8 cellular contexts compared by ENCODE assay signal in genomic region chr2:223944704-223945531, GRCh38. TPM values are rescaled to one million over a fixed set of nuclear protein-coding genes. Genes with fewer than 3 reads are reported as not detected.
A peak's percentile ranks its signal among the peaks of the same experiment; 100 is the strongest.
DNase-seq lines count a peak whose midpoint lies in the region; ATAC-seq and TF ChIP-seq lines count a peak whose summit lies in the region.

Gene WDFY1, minus strand, starts transcription at chr2:223945335. Its CDS starts 51 bp downstream, at chr2:223945284.

- peak; percentile 47 to 63 for TF ChIP-seq RAD21 in liver (IDR thresholded peaks at IDR 0.05)

- no peaks in the 10 kb centered on the region for H3K36me3 ChIP-seq in liver (ENCODE audit: control insufficient read depth in 4 of 4, insufficient read depth in 3 of 4, low read depth in 1 of 4, low read length in 3 of 4)

- peak within 1 kb of the TSS; percentile 83 to 92 for H3K27ac ChIP-seq in liver (ENCODE audit: low read depth in 1 of 2, low read length in 2 of 2)

- H3K9ac ChIP-seq in liver (ENCODE audit: low read depth in 1 of 2, low read length in 2 of 2), result peak within 1 kb of the TSS; percentile 80 to 88

- WGBS in liver, result under 1% methylated on average over 87 of the region's 87 CpGs

- peak within 1 kb of the TSS; percentile 85 to 95 (median 91) for H3K4me3 ChIP-seq in liver (ENCODE audit: low read depth in 1 of 3, low read length in 3 of 3)

- peaks cover 0 to 19% (median 9%) of the 10 kb centered on the region in 4 donors for H3K4me1 ChIP-seq in liver (ENCODE audit: control insufficient read depth in 4 of 4, insufficient read depth in 4 of 4, low read length in 3 of 4)

- H3K9me3 ChIP-seq in liver (ENCODE audit: control insufficient read depth in 4 of 4, low read length in 3 of 4), result no peaks in the 10 kb centered on the region

- H3K27me3 ChIP-seq in liver (ENCODE audit: control insufficient read depth in 4 of 4, insufficient read depth in 4 of 4, low read length in 3 of 4), result no peaks in the 10 kb centered on the region

- ATAC-seq in GM19328 (IDR thresholded peaks at IDR 0.05; ENCODE audit: unreplicated experiment) (peak; percentile 74), HG03460 (IDR thresholded peaks at IDR 0.05; ENCODE audit: unreplicated experiment) (peak; percentile 78)

- DNase-seq in C1 segment of cervical spinal cord (lab: John Stamatoyannopoulos, UW) (peak in 13 of 14 donors; percentile 43 to 90 (median 80)), NCI-H748 (lab: John Stamatoyannopoulos, UW; ENCODE audit: unreplicated experiment) (peak; percentile 91), dermis blood vessel endothelial cell (peak; percentile 93)
- peak; percentile 65 to 70 for DNase-seq in activated CD4-positive, alpha-beta T cell treated with anti-CD3 and anti-CD28 coated beads, Interleukin-2, amount 50 U/mL, for 4 hours
- peak; percentile 83 for DNase-seq in stimulated activated CD4-positive, alpha-beta T cell treated with anti-CD3 and anti-CD28 coated beads, Interleukin-4, amount 100 ng/mL, for 1 hour

- TF ChIP-seq CTCF in liver (IDR thresholded peaks at IDR 0.05; ENCODE audit: low read depth, low read length, missing input control), result no peak

TF ChIP-seq in liver, 16 proteins besides CTCF, POLR2A, EP300 and RAD21:
- TF ChIP-seq SP1 (IDR thresholded peaks at IDR 0.05) (peak; percentile 26), TAF1 (conservative IDR thresholded peaks at IDR 0.05) (no peak), YY1 (IDR thresholded peaks at IDR 0.05) (peak; percentile 96), GABPA (IDR thresholded peaks at IDR 0.05 in 1 of 2, conservative IDR thresholded peaks at IDR 0.05 in 1 of 2) (peak in 1 of 2 donors; percentile 42), FOXA2 (IDR thresholded peaks at IDR 0.05) (no peak)

RNA-seq across cellular contexts. Expression of gene WDFY1, which starts in this region (rescaled TPM):
- total RNA-seq in dermis blood vessel endothelial cell (111 and 126 TPM in 2 replicates), liver (10 to 100 TPM; 31.9 to 34.2 TPM)
- 10 to 100 TPM; 12.0 to 16.3 TPM for polyA plus RNA-seq in liver

Comparison
In these comparisons a context has a peak if more than half of its experiments do, and no peak if none do; other contexts are left out.
1. Peak in every context shown above with its lines: DNase-seq, ATAC-seq, H3K4me3 ChIP-seq and H3K27ac ChIP-seq.